Comparison of ENCODE assay signal across 25 cellular contexts in the genomic region with DNA sequence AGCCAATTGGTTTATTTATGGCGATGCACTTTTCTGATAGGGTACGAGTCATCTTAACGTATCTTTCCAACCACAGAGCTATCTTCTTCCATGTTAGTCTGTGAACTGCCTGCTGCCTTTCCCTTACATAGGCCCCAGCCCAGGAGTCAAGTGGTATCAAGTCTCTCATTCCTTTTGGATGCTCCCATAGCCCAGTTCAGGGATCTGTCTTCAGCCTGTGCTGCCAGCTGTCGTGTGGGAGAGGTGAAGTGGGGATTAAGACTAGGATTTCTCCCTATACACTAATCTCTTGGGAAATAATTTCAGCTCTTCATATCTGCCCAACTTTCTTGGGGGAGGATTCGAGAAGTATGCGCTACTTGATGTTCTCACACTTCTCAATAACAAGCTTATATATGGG.
"Had no signal": no experiment of that assay in that cellular context is flagged by ENCODE, and none has a peak within 500 bp of the region (broad histone marks: within the 10 kb centered on the region; RNA-seq: fewer than 3 reads in every experiment).

No MANE protein-coding gene starts in this region.

- H3K4me3 ChIP-seq: PC-9, SK-N-MC had no signal

- H3K36me3 ChIP-seq: brain microvascular endothelial cell had no signal

- H3K27me3 ChIP-seq: brain microvascular endothelial cell had no signal

- H3K27ac ChIP-seq: brain microvascular endothelial cell, KMS-11, PC-9, SK-N-MC had no signal

- DNase-seq: activated CD4-positive, alpha-beta T cell treated with anti-CD3 and anti-CD28 coated beads, Interleukin-2, amount 10 ng/mL, durations not matched to agents 24 days and 14 days; activated CD4-positive, alpha-beta T cell treated with anti-CD3 and anti-CD28 coated beads, Interleukin-2, amount 50 U/mL, for 4 hours; activated CD8-positive, alpha-beta T cell treated with anti-CD3 and anti-CD28 coated beads for 36 hours; activated effector memory CD4-positive, alpha-beta T cell treated with anti-CD3 and anti-CD28 coated beads, Interleukin-2, amount 50 U/mL, for 16 hours; activated naive CD4-positive, alpha-beta T cell; activated naive CD4-positive, alpha-beta T cell treated with anti-CD3 and anti-CD28 coated beads, Interleukin-2, amount 50 U/mL, for 16 hours; activated naive CD8-positive, alpha-beta T cell treated with anti-CD3 and anti-CD28 coated beads for 36 hours; activated T-cell treated with anti-CD3 and anti-CD28 coated beads, Interleukin-2, amount 50 U/mL, for 1 hour; activated T-cell treated with anti-CD3 and anti-CD28 coated beads, Interleukin-2, amount 50 U/mL, for 72 hours; amniotic stem cell; aorta; brain microvascular endothelial cell; central memory CD4-positive, alpha-beta T cell; NCI-H1105 treated with DMSO at 0.1 percent for 48 hours; NCI-H1436 treated with DMSO at 0.1 percent for 48 hours; NCI-H1694 treated with DMSO at 0.1 percent for 48 hours; NCI-H2029; NCI-H510A; NCI-H69; NK-92 treated with Interleukin-12 subunit alpha and Interleukin-12 subunit beta, amount 100 ng/mL, for 24 hours; PC-9; Right ventricle myocardium superior; T1000 had no signal
